8 cellular contexts compared by ENCODE assay signal in genomic region chr10:1056326-1057105, GRCh38. TPM values are rescaled to one million over a fixed set of nuclear protein-coding genes. Genes with fewer than 3 reads are reported as not detected.
DNase-seq lines count a peak whose midpoint lies in the region; ATAC-seq and TF ChIP-seq lines count a peak whose summit lies in the region.

TSS of gene WDR37 (plus strand) at chr10:1056385. CDS start at chr10:1072156, 15,771 bp downstream.

- intact Hi-C loops in mammary epithelial cell (cut with micrococcal nuclease), result no loop called here
- intact Hi-C loops in spleen (cut with DNase I; ENCODE audit: low total_unique reads), result loop anchor here (5.0 kb wide), 1 partner anchor 124 kb away; the partner anchor contains the start of gene LARP4B

- H3K27ac ChIP-seq in mammary epithelial cell (ENCODE audit: insufficient read depth, low read depth, low read length), result peak within 1 kb of the TSS; percentile 95
- peak within 1 kb of the TSS; percentile 96 to 100 (median 100) for H3K27ac ChIP-seq in spleen

- H2AFZ ChIP-seq in mammary epithelial cell (ENCODE audit: low read depth, low read length), result peak within 1 kb of the TSS; percentile 90

- peak in 1 of 3 donors; percentile 47 for TF ChIP-seq POLR2A in spleen (IDR thresholded peaks at IDR 0.05)

- no peaks in the 10 kb centered on the region for H4K20me1 ChIP-seq in mammary epithelial cell (ENCODE audit: insufficient read depth, low read length)

- peak within 1 kb of the TSS; percentile 84 for H3K9ac ChIP-seq in mammary epithelial cell (ENCODE audit: insufficient read depth, low read length)

- BruUV-seq in mammary epithelial cell (replicated peaks; lab: Mats Ljungman, UMichigan), result no TSS peak

- dilution Hi-C loops in mammary epithelial cell (cut with HindIII; ENCODE audit: low sequenced_read_pairs), result no loop called here

- DNase-seq in SIG-M5 treated with dmso at 0.1 percent for 504 hours (lab: John Stamatoyannopoulos, UW; ENCODE audit: unreplicated experiment) (peak; percentile 63), SIG-M5 (lab: John Stamatoyannopoulos, UW) (no peak), NCI-H1930 (lab: John Stamatoyannopoulos, UW) (peak; percentile 11 to 32), mammary epithelial cell (peak; percentile 85), inferior parietal cortex (ENCODE audit: extremely low spot score) (peak; percentile 82), spleen (peak; percentile 97)

- H3K79me2 ChIP-seq in mammary epithelial cell (ENCODE audit: insufficient read depth, low read length), result peaks cover 97% of the 10 kb centered on the region

- no peaks in the 10 kb centered on the region for H3K9me3 ChIP-seq in mammary epithelial cell (replicated peaks; ENCODE audit: insufficient read depth, low read length)
- H3K9me3 ChIP-seq in spleen, result no peaks in the 10 kb centered on the region

- H3K36me3 ChIP-seq in mammary epithelial cell (ENCODE audit: insufficient read depth, low read length) (peaks cover 10% of the 10 kb centered on the region), spleen (peaks cover 0 to 50% (median 24%) of the 10 kb centered on the region in 6 donors)

- 2% methylated on average over 10 of the region's 87 CpGs for WGBS in mammary epithelial cell (ENCODE audit: low coverage, missing lambda C conversion rate)
- WGBS in spleen, 5 donors, result 0 to 1% (median 0%) methylated on average over 18 to 87 of the region's 87 CpGs

- CTCF ChIA-PET in mammary epithelial cell (lab: Charles Lee; ENCODE audit: low non-redundant PET), result no interaction called here

- no peaks in the 10 kb centered on the region for H3K27me3 ChIP-seq in mammary epithelial cell (ENCODE audit: insufficient read depth, low read length)
- H3K27me3 ChIP-seq in spleen (replicated peaks in 1 of 7), result no peaks in the 10 kb centered on the region

- TF ChIP-seq CTCF in WI38 (IDR thresholded peaks at IDR 0.05; ENCODE audit: low read depth, low read length) (no peak), mammary epithelial cell (conservative IDR thresholded peaks at IDR 0.05 in 1 of 2, IDR thresholded peaks at IDR 0.05 in 1 of 2; ENCODE audit: extremely low read depth in 1 of 2, insufficient read depth in 1 of 2, low read depth in 1 of 2, low read length in 2 of 2) (no peak), spleen (IDR thresholded peaks at IDR 0.05 in 8 of 11, conservative IDR thresholded peaks at IDR 0.05 in 3 of 11) (no peak)

- in situ Hi-C loops in mammary epithelial cell (cut with MboI; ENCODE audit: low sequenced_read_pairs in 2 of 2), result no loop called here

- H3K4me2 ChIP-seq in mammary epithelial cell (ENCODE audit: insufficient read depth, low read depth, low read length), result peak within 1 kb of the TSS; percentile 91

- ATAC-seq in HG02938 (IDR thresholded peaks at IDR 0.05; ENCODE audit: unreplicated experiment), result peak; percentile 87

- H3K4me3 ChIP-seq in WI38 (ENCODE audit: low read depth, low read length), result peak within 1 kb of the TSS; percentile 96
- peak within 1 kb of the TSS; percentile 68 to 99 (median 96) for H3K4me3 ChIP-seq in mammary epithelial cell (replicated peaks in 1 of 3; ENCODE audit: insufficient read depth in 1 of 3, low read depth in 2 of 3, low read length in 3 of 3)
- H3K4me3 ChIP-seq in spleen, result peak within 1 kb of the TSS; percentile 88 to 99 (median 95)

- peaks cover 31% of the 10 kb centered on the region for H3K4me1 ChIP-seq in mammary epithelial cell (ENCODE audit: insufficient read depth, low read length)
- H3K4me1 ChIP-seq in spleen, result peaks cover 51 to 90% (median 77%) of the 10 kb centered on the region in 6 donors

RNA-seq across cellular contexts. Expression of gene WDR37, which starts in this region (rescaled TPM):
- total RNA-seq in mammary epithelial cell, result 10 to 100 TPM; 17.3 to 25.0 TPM
- 15.6 TPM for polyA plus RNA-seq in mammary epithelial cell
- polyA minus RNA-seq in mammary epithelial cell, result 18.0 TPM
- total RNA-seq in spleen, result 10 to 100 TPM; 29.2 to 60.6 (median 40.4) TPM
- polyA plus RNA-seq in spleen, result 10 to 100 TPM in 2 of 3 donors, 1 to 10 TPM in 1; 8.4 to 13.7 (median 10.8) TPM
